Comparison of ENCODE assay signal across 8 cellular contexts in genomic region chr1:186617860-186618780, GRCh38.
DNase-seq lines count a peak whose midpoint lies in the region; ATAC-seq and TF ChIP-seq lines count a peak whose summit lies in the region.

No MANE protein-coding gene starts in this region.

- no peak overlapping the region for H3K23ac ChIP-seq in neuronal stem cell (ENCODE audit: low read depth, low read length, poor library complexity)
- no peak overlapping the region for H3K23ac ChIP-seq in mesendoderm (ENCODE audit: low read length)

- H4K20me1 ChIP-seq in SU-DHL-6 (ENCODE audit: low read depth, low read length), result no peaks in the 10 kb centered on the region

- no peaks in the 10 kb centered on the region for H3K79me2 ChIP-seq in SU-DHL-6 (ENCODE audit: insufficient read depth, low read length)
- H3K79me2 ChIP-seq in mesendoderm (ENCODE audit: control insufficient read depth, insufficient read depth, low read length), result no peaks in the 10 kb centered on the region

- no peaks in the 10 kb centered on the region for H3K79me1 ChIP-seq in neuronal stem cell (ENCODE audit: low read depth, low read length)
- H3K79me1 ChIP-seq in mesendoderm (ENCODE audit: low read length), result no peaks in the 10 kb centered on the region

- H2BK12ac ChIP-seq in neuronal stem cell (ENCODE audit: low read length), result no peak overlapping the region

- no peak overlapping the region for H4K91ac ChIP-seq in neuronal stem cell (ENCODE audit: low read depth, low read length, poor library complexity)

- H2AFZ ChIP-seq in SU-DHL-6 (ENCODE audit: low read depth, low read length, severe bottlenecking) (peak overlapping the region; percentile 72), neuronal stem cell (ENCODE audit: low read length) (peak overlapping the region; percentile 35)

- no peaks in the 10 kb centered on the region for H3F3A ChIP-seq in SU-DHL-6 (ENCODE audit: insufficient read depth)

- peak overlapping the region; percentile 27; the same call in 1 of the 2 replicates for H3K9ac ChIP-seq in SU-DHL-6 (ENCODE audit: low read length)
- H3K9ac ChIP-seq in colonic mucosa (ENCODE audit: low read depth in 2 of 2, low read length in 2 of 2), result no peak overlapping the region
- H3K9ac ChIP-seq in neuronal stem cell (ENCODE audit: low read depth, low read length, poor library complexity), result no peak overlapping the region
- no peak overlapping the region for H3K9ac ChIP-seq in mesendoderm (ENCODE audit: low read length)

- no peak overlapping the region for H3K18ac ChIP-seq in neuronal stem cell (ENCODE audit: low read length)
- no peak overlapping the region for H3K18ac ChIP-seq in mesendoderm (ENCODE audit: low read length)

- H3K27me3 ChIP-seq in SU-DHL-6 (ENCODE audit: low read length) (no peaks in the 10 kb centered on the region), colonic mucosa (no peaks in the 10 kb centered on the region), neuronal stem cell (ENCODE audit: control insufficient read depth in 3 of 3, insufficient read depth in 3 of 3, low read depth in 1 of 3, low read length in 3 of 3) (no peaks in the 10 kb centered on the region), mesendoderm (ENCODE audit: insufficient read depth, low read length, poor library complexity) (no peaks in the 10 kb centered on the region)

- H2BK15ac ChIP-seq in neuronal stem cell (ENCODE audit: low read length), result no peak overlapping the region
- no peak overlapping the region for H2BK15ac ChIP-seq in mesendoderm (replicated peaks; ENCODE audit: low read depth)

- no peaks in the 10 kb centered on the region for H3K9me2 ChIP-seq in SU-DHL-6 (replicated peaks; ENCODE audit: insufficient read depth, low read length)

- no peak overlapping the region for H3K14ac ChIP-seq in neuronal stem cell (ENCODE audit: low read length)

- no peak overlapping the region for H4K5ac ChIP-seq in mesendoderm (ENCODE audit: low read length)

- H2AK5ac ChIP-seq in neuronal stem cell (ENCODE audit: low read depth, low read length), result no peak overlapping the region
- no peak overlapping the region for H2AK5ac ChIP-seq in mesendoderm (ENCODE audit: low read length)

- H3K4me2 ChIP-seq in SU-DHL-6 (ENCODE audit: low read depth, low read length, poor library complexity, severe bottlenecking), result peak overlapping the region; percentile 79
- H3K4me2 ChIP-seq in neuronal stem cell (ENCODE audit: insufficient read depth, low read length, poor library complexity, severe bottlenecking), result no peak overlapping the region
- H3K4me2 ChIP-seq in mesendoderm (ENCODE audit: low read length), result no peak overlapping the region

- H3K4ac ChIP-seq in neuronal stem cell (ENCODE audit: low read length) (no peak overlapping the region), mesendoderm (ENCODE audit: low read depth, low read length) (no peak overlapping the region)

- intact Hi-C loops in colonic mucosa (cut with DNase I), result no loop called here

- no peak overlapping the region for H3K56ac ChIP-seq in mesendoderm (ENCODE audit: low read length)

- no peaks in the 10 kb centered on the region for H3K4me1 ChIP-seq in colonic mucosa
- no peaks in the 10 kb centered on the region for H3K4me1 ChIP-seq in neuronal stem cell (ENCODE audit: control insufficient read depth in 2 of 2, insufficient read depth in 1 of 2, low read depth in 1 of 2, low read length in 2 of 2)
- H3K4me1 ChIP-seq in mesendoderm (ENCODE audit: control insufficient read depth, low read depth, low read length), result no peaks in the 10 kb centered on the region

- no CpG with 5 or more reads among the region's 16 CpGs for WGBS in neuronal stem cell (ENCODE audit: extremely low coverage in 2 of 2, insufficient read length in 2 of 2, insufficient replicate concordance in 1 of 2), 2 donors
- no CpG with 5 or more reads among the region's 16 CpGs for WGBS in mesendoderm (ENCODE audit: extremely low coverage, insufficient coverage, low lambda C conversion rate)

- TF ChIP-seq CTCF in SU-DHL-6 (IDR thresholded peaks at IDR 0.05; ENCODE audit: insufficient read depth, low read length, poor library complexity, severe bottlenecking) (no peak), colonic mucosa (IDR thresholded peaks at IDR 0.05) (no peak)

- ATAC-seq in GM21381 (IDR thresholded peaks at IDR 0.05; ENCODE audit: unreplicated experiment) (peak; percentile 100), HG03571 (IDR thresholded peaks at IDR 0.05; ENCODE audit: unreplicated experiment) (peak; percentile 100)

- no peak overlapping the region for H4K8ac ChIP-seq in neuronal stem cell (ENCODE audit: low read depth, low read length)
- no peak overlapping the region for H4K8ac ChIP-seq in mesendoderm (ENCODE audit: low read depth, low read length)

- DNase-seq in GDM1 (lab: John Stamatoyannopoulos, UW) (peak; percentile 47), colonic mucosa (peak; percentile 58), neuronal stem cell (ENCODE audit: low spot score) (no peak), mesendoderm (no peak), NCI-H1694 treated with DMSO at 0.1 percent for 48 hours (lab: John Stamatoyannopoulos, UW) (no peak)

- no peak overlapping the region for H2BK5ac ChIP-seq in neuronal stem cell (ENCODE audit: low read length)
- no peak overlapping the region for H2BK5ac ChIP-seq in mesendoderm (ENCODE audit: low read length)

- H3K27ac ChIP-seq in SU-DHL-6 (ENCODE audit: low read depth, low read length), result no peak overlapping the region
- no peak overlapping the region for H3K27ac ChIP-seq in colonic mucosa
- H3K27ac ChIP-seq in neuronal stem cell (replicated peaks; ENCODE audit: low read length), result no peak overlapping the region
- H3K27ac ChIP-seq in mesendoderm (ENCODE audit: low read depth, low read length), result no peak overlapping the region

- H3K36me3 ChIP-seq in SU-DHL-6 (ENCODE audit: low read length), result no peaks in the 10 kb centered on the region
- no peaks in the 10 kb centered on the region for H3K36me3 ChIP-seq in colonic mucosa
- no peaks in the 10 kb centered on the region for H3K36me3 ChIP-seq in neuronal stem cell (replicated peaks in 1 of 2; ENCODE audit: control insufficient read depth in 2 of 2, insufficient read depth in 2 of 2, low read length in 2 of 2)
- H3K36me3 ChIP-seq in mesendoderm (ENCODE audit: control insufficient read depth, insufficient read depth, low read length), result no peaks in the 10 kb centered on the region

- H3K4me3 ChIP-seq in SU-DHL-6 (ENCODE audit: insufficient read depth, low read length, poor library complexity, severe bottlenecking) (peak overlapping the region; percentile 46), colonic mucosa (peak overlapping the region; percentile 22), neuronal stem cell (ENCODE audit: low read length in 2 of 2) (no peak overlapping the region), mesendoderm (ENCODE audit: low read length) (no peak overlapping the region)

- H2BK120ac ChIP-seq in neuronal stem cell (ENCODE audit: low read depth, low read length) (no peak overlapping the region), mesendoderm (ENCODE audit: low read depth, low read length) (no peak overlapping the region)

- H3K9me3 ChIP-seq in SU-DHL-6 (ENCODE audit: insufficient read depth, low read length), result no peaks in the 10 kb centered on the region
- H3K9me3 ChIP-seq in colonic mucosa, result no peaks in the 10 kb centered on the region
- H3K9me3 ChIP-seq in neuronal stem cell (replicated peaks in 1 of 2; ENCODE audit: control insufficient read depth in 2 of 2, insufficient read depth in 1 of 2, low read depth in 1 of 2, low read length in 2 of 2), result no peaks in the 10 kb centered on the region

Comparison
In these comparisons a context has a peak if more than half of its experiments do, and no peak if none do; other contexts are left out.
1. DNase-seq: peak in GDM1 (single experiment) and colonic mucosa (single experiment); none in neuronal stem cell (single experiment), mesendoderm (single experiment) and NCI-H1694 treated with DMSO at 0.1 percent for 48 hours (single experiment).
2. H3K4me3 ChIP-seq: peak in SU-DHL-6 (single experiment) and colonic mucosa (single experiment); none in neuronal stem cell (0 of 2) and mesendoderm (single experiment).